In the genomic region with DNA sequence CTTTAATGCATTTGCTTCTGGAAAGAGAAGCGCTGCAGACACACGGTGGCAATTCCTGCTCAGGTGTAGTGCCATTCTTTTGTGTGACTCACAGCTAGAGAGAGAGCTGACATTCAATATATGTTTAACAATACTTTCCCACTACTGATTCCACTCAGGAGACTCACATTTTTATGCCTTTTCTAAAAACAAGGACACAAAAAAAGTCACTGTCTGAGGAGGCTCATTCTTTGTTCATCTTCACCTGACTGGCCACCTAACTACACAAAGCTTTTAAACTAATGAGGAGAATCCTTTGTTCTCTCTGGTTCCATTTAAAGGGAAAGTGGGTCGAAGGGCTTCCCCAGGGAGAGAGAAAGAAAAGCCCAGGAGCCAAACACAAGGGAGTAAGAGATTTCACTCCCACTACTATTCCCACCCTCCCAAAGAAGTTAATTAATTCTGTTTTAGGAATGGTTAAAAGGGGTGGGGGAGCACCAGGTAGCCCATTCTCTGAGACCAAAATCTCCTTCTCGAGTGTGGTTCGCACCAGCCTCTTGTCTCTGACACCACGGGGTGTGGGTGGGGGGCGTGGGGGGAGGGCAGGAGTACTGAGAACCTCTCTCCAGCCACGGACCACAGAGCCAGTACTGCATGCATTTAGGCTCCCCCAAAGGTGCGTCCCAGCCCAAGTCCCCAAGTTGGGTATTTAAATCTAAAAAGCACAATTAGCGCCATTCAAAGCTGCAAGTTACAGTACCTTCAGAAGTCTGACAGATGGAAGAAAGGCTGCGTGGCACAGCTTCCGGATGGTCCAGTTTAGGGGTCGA, we compare ENCODE assay signal across 26 cellular contexts. TPM values are rescaled to one million over a fixed set of nuclear protein-coding genes. Genes with fewer than 3 reads are reported as not detected.
DNase-seq lines count a peak whose midpoint lies in the region; ATAC-seq and TF ChIP-seq lines count a peak whose summit lies in the region.
"Had no signal": no experiment of that assay in that cellular context is flagged by ENCODE, and none has a peak within 500 bp of the region (broad histone marks: within the 10 kb centered on the region; RNA-seq: fewer than 3 reads in every experiment).

No MANE protein-coding gene starts in this region.

- H3K27ac ChIP-seq in cardiac muscle cell (no peak overlapping the region), right cardiac atrium (ENCODE audit: low read length) (no peak overlapping the region), aorta (ENCODE audit: low read depth in 1 of 2, low read length in 2 of 2) (no peak overlapping the region)
- H3K27ac ChIP-seq: foreskin keratinocyte, prostate gland, testis had no signal

- H3K9me3 Mint-ChIP-seq in nephron progenitor cell = no peaks in the 10 kb centered on the region
- H3K9me3 Mint-ChIP-seq: activated CD4-positive, alpha-beta T cell treated with anti-CD3 and anti-CD28 coated beads, Interleukin-2, amount 10 ng/mL, durations not matched to agents 24 days and 14 days; activated naive CD4-positive, alpha-beta T cell treated with anti-CD3 and anti-CD28 coated beads, Interleukin-2, amount 50 U/mL, for 24 hours; central memory CD8-positive, alpha-beta T cell; stimulated activated effector memory CD8-positive, alpha-beta T cell treated with anti-CD3 and anti-CD28 coated beads, Interleukin-12 subunit alpha, Interleukin-12 subunit beta, amount 100 ng/mL, for 72 hours had no signal

- TF ChIP-seq CTCF in cardiac muscle cell (IDR thresholded peaks at IDR 0.05; ENCODE audit: low read depth, low read length) (no peak), nephron progenitor cell (IDR thresholded peaks at IDR 0.05) (no peak)

- H3K4me1 Mint-ChIP-seq in nephron progenitor cell = peaks cover 46% of the 10 kb centered on the region
- H3K4me1 Mint-ChIP-seq: activated CD4-positive, alpha-beta T cell treated with anti-CD3 and anti-CD28 coated beads, Interleukin-2, amount 10 ng/mL, durations not matched to agents 24 days and 14 days; activated CD8-positive, alpha-beta memory T cell treated with anti-CD3 and anti-CD28 coated beads, Interleukin-2, amount 10 ng/mL, durations not matched to agents 7 days and 5 days; activated naive CD4-positive, alpha-beta T cell treated with anti-CD3 and anti-CD28 coated beads, Interleukin-2, amount 50 U/mL, for 24 hours; central memory CD8-positive, alpha-beta T cell; natural killer cell; stimulated activated effector memory CD8-positive, alpha-beta T cell treated with anti-CD3 and anti-CD28 coated beads, Interleukin-12 subunit alpha, Interleukin-12 subunit beta, amount 100 ng/mL, for 72 hours had no signal

- no peaks in the 10 kb centered on the region for H3K36me3 Mint-ChIP-seq in nephron progenitor cell (ENCODE audit: low read depth)
- H3K36me3 Mint-ChIP-seq: activated CD8-positive, alpha-beta memory T cell treated with anti-CD3 and anti-CD28 coated beads, Interleukin-2, amount 10 ng/mL, durations not matched to agents 7 days and 5 days; activated naive CD4-positive, alpha-beta T cell treated with anti-CD3 and anti-CD28 coated beads, Interleukin-2, amount 50 U/mL, for 24 hours; natural killer cell; stimulated activated effector memory CD8-positive, alpha-beta T cell treated with anti-CD3 and anti-CD28 coated beads, Interleukin-12 subunit alpha, Interleukin-12 subunit beta, amount 100 ng/mL, for 72 hours had no signal

- no peaks in the 10 kb centered on the region for H3K9me3 ChIP-seq in cardiac muscle cell (ENCODE audit: low read depth)
- no peaks in the 10 kb centered on the region for H3K9me3 ChIP-seq in right cardiac atrium (ENCODE audit: control insufficient read depth, low read length)
- no peaks in the 10 kb centered on the region for H3K9me3 ChIP-seq in aorta (ENCODE audit: control insufficient read depth, low read length)
- H3K9me3 ChIP-seq: prostate gland, testis had no signal

- H3K27me3 ChIP-seq in cardiac muscle cell (peaks cover 13% of the 10 kb centered on the region), right cardiac atrium (ENCODE audit: control insufficient read depth, insufficient read depth) (no peaks in the 10 kb centered on the region), aorta (ENCODE audit: control insufficient read depth in 1 of 2, insufficient read depth in 2 of 2, low read length in 1 of 2) (peaks cover 0 to 1% of the 10 kb centered on the region in 2 donors)
- H3K27me3 ChIP-seq: testis had no signal

- peak overlapping the region; percentile 86 for H3K4me3 Mint-ChIP-seq in nephron progenitor cell
- H3K4me3 Mint-ChIP-seq: activated CD4-positive, alpha-beta T cell treated with anti-CD3 and anti-CD28 coated beads, Interleukin-2, amount 10 ng/mL, durations not matched to agents 24 days and 14 days; activated CD8-positive, alpha-beta memory T cell treated with anti-CD3 and anti-CD28 coated beads, Interleukin-2, amount 10 ng/mL, durations not matched to agents 7 days and 5 days; activated naive CD4-positive, alpha-beta T cell treated with anti-CD3 and anti-CD28 coated beads, Interleukin-2, amount 50 U/mL, for 24 hours; central memory CD8-positive, alpha-beta T cell; natural killer cell; stimulated activated effector memory CD8-positive, alpha-beta T cell treated with anti-CD3 and anti-CD28 coated beads, Interleukin-12 subunit alpha, Interleukin-12 subunit beta, amount 100 ng/mL, for 72 hours had no signal

- H3K36me3 ChIP-seq in cardiac muscle cell (no peaks in the 10 kb centered on the region), aorta (ENCODE audit: control insufficient read depth in 1 of 2, insufficient read depth in 2 of 2, low read length in 1 of 2) (no peaks in the 10 kb centered on the region)
- H3K36me3 ChIP-seq: prostate gland had no signal

- intact Hi-C loops in right cardiac atrium (cut with DNase I) = no loop called here
- intact Hi-C loops in aorta (cut with DNase I) = no loop called here

- ATAC-seq in right cardiac atrium = no peak
- ATAC-seq in HG03025 (IDR thresholded peaks at IDR 0.05; ENCODE audit: low FRiP score, unreplicated experiment) = no peak
- ATAC-seq in aorta (ENCODE audit: low FRiP score) = no peak
- ATAC-seq: activated CD8-positive, alpha-beta memory T cell treated with anti-CD3 and anti-CD28 coated beads, Interleukin-2, amount 10 ng/mL, durations not matched to agents 7 days and 5 days; foreskin keratinocyte; left cardiac atrium; natural killer cell; stimulated activated effector memory CD8-positive, alpha-beta T cell treated with anti-CD3 and anti-CD28 coated beads, Interleukin-12 subunit alpha, Interleukin-12 subunit beta, amount 100 ng/mL, for 72 hours had no signal

- H3K27me3 Mint-ChIP-seq in nephron progenitor cell (ENCODE audit: low read depth, poor library complexity) = peaks cover 8% of the 10 kb centered on the region

- DNase-seq in cardiac muscle cell (ENCODE audit: low read depth in 1 of 2, low spot score in 1 of 2) = no peak
- no peak for DNase-seq in right cardiac atrium
- DNase-seq in iPS DF 19.7 (ENCODE audit: low read depth, low spot score) = peak; percentile 50
- DNase-seq in nephron progenitor cell = peak; percentile 7
- DNase-seq in NCI-H1105 treated with DMSO at 0.1 percent for 48 hours (lab: John Stamatoyannopoulos, UW) = no peak
- DNase-seq in aorta = no peak
- no peak for DNase-seq in DMS 273 (lab: John Stamatoyannopoulos, UW; ENCODE audit: unreplicated experiment)
- DNase-seq: 8988T; activated CD4-positive, alpha-beta T cell treated with anti-CD3 and anti-CD28 coated beads, Interleukin-2, amount 10 ng/mL, durations not matched to agents 24 days and 14 days; activated CD8-positive, alpha-beta memory T cell treated with anti-CD3 and anti-CD28 coated beads, Interleukin-2, amount 10 ng/mL, durations not matched to agents 7 days and 5 days; DMS79; foreskin keratinocyte; left cardiac atrium; mesenchymal stem cell; natural killer cell; NCI-H1092; NCI-H2107; NCI-H524 treated with DMSO at 0.1 percent for 48 hours; stimulated activated CD4-positive, alpha-beta T cell treated with anti-CD3 and anti-CD28 coated beads, Interleukin-1b, Interleukin-23, amount 100 ng/mL, for 48 hours; T-helper 2 cell; testis had no signal

- H3K4me3 ChIP-seq in cardiac muscle cell (peak overlapping the region; percentile 17), right cardiac atrium (ENCODE audit: low read length) (no peak overlapping the region), aorta (ENCODE audit: low read length in 2 of 2) (no peak overlapping the region)
- H3K4me3 ChIP-seq: prostate gland, testis had no signal

- H3K4me1 ChIP-seq in cardiac muscle cell (ENCODE audit: low read depth) (peaks cover 3% of the 10 kb centered on the region), right cardiac atrium (ENCODE audit: control insufficient read depth, insufficient read depth, low read length) (peaks cover 2% of the 10 kb centered on the region), aorta (ENCODE audit: control insufficient read depth in 1 of 2, insufficient read depth in 2 of 2, low read length in 2 of 2) (no peaks in the 10 kb centered on the region)
- H3K4me1 ChIP-seq: foreskin keratinocyte, prostate gland, testis had no signal

- 26% methylated on average over 13 of the region's 13 CpGs for WGBS in right cardiac atrium
- 12 to 20% methylated on average over 13 of the region's 13 CpGs for WGBS in aorta, 2 donors

- no peak overlapping the region for H3K27ac Mint-ChIP-seq in nephron progenitor cell
- H3K27ac Mint-ChIP-seq: activated CD4-positive, alpha-beta T cell treated with anti-CD3 and anti-CD28 coated beads, Interleukin-2, amount 10 ng/mL, durations not matched to agents 24 days and 14 days; activated CD8-positive, alpha-beta memory T cell treated with anti-CD3 and anti-CD28 coated beads, Interleukin-2, amount 10 ng/mL, durations not matched to agents 7 days and 5 days; activated naive CD4-positive, alpha-beta T cell treated with anti-CD3 and anti-CD28 coated beads, Interleukin-2, amount 50 U/mL, for 24 hours; natural killer cell; stimulated activated effector memory CD8-positive, alpha-beta T cell treated with anti-CD3 and anti-CD28 coated beads, Interleukin-12 subunit alpha, Interleukin-12 subunit beta, amount 100 ng/mL, for 72 hours had no signal

RNA-seq across cellular contexts. Expression of a gene that starts 0.8 kb away (rescaled TPM):
- total RNA-seq in cardiac muscle cell (0.24 and 0.60 TPM in 2 replicates), right cardiac atrium (1 to 10 TPM; 1.2 to 2.2 (median 1.7) TPM), aorta (1 to 10 TPM; 1.5 to 5.7 TPM)
- polyA plus RNA-seq in cardiac muscle cell (0.82 TPM in 1 of 2 replicates, not detected in the other), right cardiac atrium (0.38 TPM), aorta (1 to 10 TPM in 1 of 2 donors, under 1 TPM in 1; 0.13 to 1.8 TPM)
- total RNA-seq: activated CD4-positive, alpha-beta T cell treated with anti-CD3 and anti-CD28 coated beads, Interleukin-2, amount 10 ng/mL, durations not matched to agents 24 days and 14 days; activated CD8-positive, alpha-beta memory T cell treated with anti-CD3 and anti-CD28 coated beads, Interleukin-2, amount 10 ng/mL, durations not matched to agents 7 days and 5 days; foreskin keratinocyte; natural killer cell had no signal
- polyA plus RNA-seq: foreskin keratinocyte had no signal

Comparison
In these comparisons a context has a peak if more than half of its experiments do, and no peak if none do; other contexts are left out.
1. DNase-seq: peak in iPS DF 19.7 (single experiment) and nephron progenitor cell (single experiment); none in cardiac muscle cell (0 of 2), right cardiac atrium (0 of 3), NCI-H1105 treated with DMSO at 0.1 percent for 48 hours (single experiment), aorta (0 of 2) and DMS 273 (single experiment).